ENCODE assay signal across 28 cellular contexts in the genomic region with DNA sequence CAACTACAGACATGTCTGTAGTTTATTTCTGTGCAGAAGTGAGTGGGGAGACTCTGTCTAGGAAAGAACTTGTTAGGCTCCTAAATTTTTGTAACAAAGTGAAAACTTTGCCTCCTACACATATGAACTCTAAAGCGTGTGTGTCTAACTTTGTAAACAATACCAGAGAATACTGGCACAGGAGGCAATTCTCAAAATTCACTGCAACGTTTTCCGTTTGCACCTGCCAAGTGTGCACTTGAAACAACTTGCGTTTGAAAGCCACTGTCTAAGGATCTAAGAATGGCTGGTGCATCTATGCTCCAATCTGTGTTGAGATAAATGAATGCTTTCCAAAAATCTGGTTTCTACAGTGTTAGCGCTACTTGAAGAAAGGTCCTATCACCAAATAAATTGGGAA.
"Had no signal": no experiment of that assay in that cellular context is flagged by ENCODE, and none has a peak within 500 bp of the region (broad histone marks: within the 10 kb centered on the region; RNA-seq: fewer than 3 reads in every experiment).

No MANE protein-coding gene starts in this region.

- H3K4me2 ChIP-seq: SK-N-SH had no signal

- H3K9ac ChIP-seq: SK-N-SH had no signal

- H3K4me1 ChIP-seq: ascending aorta, Peyer's patch had no signal

- H3K27me3 ChIP-seq: ascending aorta, body of pancreas, Peyer's patch, SJCRH30 had no signal

- H3K27ac ChIP-seq: ascending aorta, body of pancreas, coronary artery, Peyer's patch, RWPE1, SJCRH30, VCaP had no signal

- DNase-seq: activated CD4-positive, alpha-beta memory T cell treated with anti-CD3 and anti-CD28 coated beads for 36 hours; activated CD4-positive, alpha-beta T cell treated with anti-CD3 and anti-CD28 coated beads, Interleukin-2, amount 10 ng/mL, durations not matched to agents 7 days and 5 days; activated CD4-positive, CD25-positive, alpha-beta regulatory T cell; activated CD8-positive, alpha-beta memory T cell treated with anti-CD3 and anti-CD28 coated beads for 24 hours; activated effector memory CD4-positive, alpha-beta T cell treated with anti-CD3 and anti-CD28 coated beads, Interleukin-2, amount 50 U/mL, for 16 hours; activated naive CD4-positive, alpha-beta T cell treated with Interleukin-2 at 50 U/mL for 16 hours; activated naive CD8-positive, alpha-beta T cell treated with anti-CD3 and anti-CD28 coated beads, Interleukin-2, amount 50 U/mL, for 24 hours; activated T-cell treated with anti-CD3 and anti-CD28 coated beads, Interleukin-2, amount 50 U/mL, for 4 hours; amniotic stem cell; body of pancreas; central memory CD4-positive, alpha-beta T cell; KG1; NCI-H1048; NCI-H1436 treated with DMSO at 0.1 percent for 48 hours; NCI-H187; NCI-H2171 treated with DMSO at 0.1 percent for 48 hours; NCI-H524; NCI-H748 treated with DMSO at 0.1 percent for 48 hours; OCI-M1; Peyer's patch; Right ventricle myocardium superior; SJCRH30; SK-N-SH; T-helper 1 cell had no signal

- H3K4me3 ChIP-seq: ascending aorta, body of pancreas, coronary artery, Peyer's patch, SJCRH30 had no signal

- H3K36me3 ChIP-seq: ascending aorta, Peyer's patch, SJCRH30 had no signal

- H3K9me2 ChIP-seq: SK-N-SH had no signal

- H3K9me3 ChIP-seq: ascending aorta, body of pancreas, Peyer's patch, SJCRH30, SK-N-SH had no signal
